1 cellular context compared by ENCODE assay signal in the genomic region with DNA sequence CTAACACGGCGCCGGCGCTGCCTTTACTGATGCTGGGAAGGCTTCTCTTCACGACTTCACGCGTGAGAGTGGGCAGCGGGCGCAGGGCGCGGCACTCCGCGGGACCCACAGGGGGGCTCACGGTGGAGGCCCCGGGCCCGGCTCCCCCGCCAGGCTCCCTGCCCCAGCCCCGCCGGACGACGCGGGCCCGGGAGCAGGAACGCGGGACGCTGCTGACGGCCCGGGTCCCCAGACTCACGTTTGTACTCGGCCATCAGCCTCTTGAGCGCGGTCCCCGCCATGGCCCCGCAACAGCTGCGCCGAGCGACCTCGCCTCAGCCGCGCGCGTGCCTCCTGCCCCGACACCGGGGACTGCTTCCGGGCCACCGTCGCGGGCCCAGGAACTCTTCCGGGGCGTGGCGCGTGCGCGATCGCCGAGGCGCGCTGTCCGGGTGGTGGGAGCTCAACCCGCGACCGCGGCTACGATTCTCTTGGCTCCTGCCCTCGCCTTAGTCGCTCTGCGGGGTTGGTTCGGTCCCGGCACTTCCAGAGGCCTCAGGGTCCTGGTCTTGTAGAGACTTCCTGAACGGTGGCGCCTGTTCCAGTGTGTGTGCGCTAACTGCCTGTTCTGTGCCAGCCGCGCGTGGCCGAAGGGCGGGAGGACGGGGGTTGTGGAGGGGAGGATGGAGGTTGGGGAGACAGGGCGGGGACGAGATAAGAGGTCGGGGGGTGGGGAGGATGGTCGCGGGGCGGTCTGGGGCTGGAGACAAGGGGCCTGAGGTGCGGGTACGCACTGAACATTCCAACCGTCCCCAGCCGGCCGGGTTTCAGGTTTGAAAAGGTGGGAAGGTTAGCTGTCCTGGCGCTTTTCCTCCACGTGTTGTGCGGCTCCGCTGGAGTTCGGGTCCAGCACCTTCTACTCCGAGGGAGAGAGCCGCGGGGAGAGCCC.
TF ChIP-seq lines count a peak whose summit lies in the region.

Gene UBE2G2, minus strand, starts transcription at position 353 of the 928 bp plus-strand sequence. Its CDS starts 72 bp downstream, at position 281.

TF ChIP-seq in K562, 482 proteins besides CTCF, POLR2A, EP300 and RAD21 (continued from another document and continues in another):
- TF ChIP-seq ELK3 (CRISPR knock-in tag; IDR thresholded peaks at IDR 0.05) (no peak), ESRRA (IDR thresholded peaks at IDR 0.05; ENCODE audit: borderline replicate concordance, low read depth) (peak; percentile 53), ZC3H8 (IDR thresholded peaks at IDR 0.05) (no peak), LEF1 (IDR thresholded peaks at IDR 0.05) (no peak), XRCC4 (IDR thresholded peaks at IDR 0.05; ENCODE audit: extremely low read depth, insufficient read depth, insufficient read length) (no peak), NFXL1 (CRISPR knock-in tag; IDR thresholded peaks at IDR 0.05) (no peak), ETV5 (CRISPR knock-in tag; IDR thresholded peaks at IDR 0.05; ENCODE audit: low read depth) (no peak; the same call in 1 of the 2 replicates), MTA1 (IDR thresholded peaks at IDR 0.05; ENCODE audit: borderline replicate concordance) (no peak), ZNF263 (CRISPR knock-in tag; IDR thresholded peaks at IDR 0.05; ENCODE audit: borderline replicate concordance) (peak; percentile 90), PTTG1 (tag; IDR thresholded peaks at IDR 0.05; ENCODE audit: low read depth) (no peak), ZBED1 (IDR thresholded peaks at IDR 0.05) (no peak), SLC30A9 (CRISPR knock-in tag; IDR thresholded peaks at IDR 0.05) (no peak), ELF1 (tag; IDR thresholded peaks at IDR 0.05) (no peak), SIX5 (IDR thresholded peaks at IDR 0.05; ENCODE audit: borderline replicate concordance in 1 of 2, insufficient read depth in 1 of 2, low read depth in 1 of 2, low read length in 2 of 2) (peak in 1 of 2 experiments; percentile 50; a peak in 1 of 4 replicates), DMBX1 (CRISPR knock-in tag; IDR thresholded peaks at IDR 0.05; ENCODE audit: borderline replicate concordance) (peak; percentile 34; the same call in 1 of the 2 replicates), YY1 (IDR thresholded peaks at IDR 0.05; ENCODE audit: borderline replicate concordance in 1 of 3, control insufficient read depth in 1 of 3, extremely low read depth in 1 of 3, insufficient read depth in 3 of 3, insufficient read length in 1 of 3, insufficient replicate concordance in 2 of 3, low read depth in 1 of 3, low read length in 2 of 3) (peak; percentile 21 to 67 (median 58)), DACH1 (IDR thresholded peaks at IDR 0.05; ENCODE audit: partially characterized antibody) (peak; percentile 61), ZNF354B (CRISPR knock-in tag; IDR thresholded peaks at IDR 0.05) (no peak), STAT5B (CRISPR knock-in tag; IDR thresholded peaks at IDR 0.05) (no peak), L3MBTL2 (IDR thresholded peaks at IDR 0.05) (peak; percentile 97), MCM7 (IDR thresholded peaks at IDR 0.05) (no peak), ZNF79 (CRISPR knock-in tag; IDR thresholded peaks at IDR 0.05; ENCODE audit: low read depth) (no peak), NCOR1 (IDR thresholded peaks at IDR 0.05) (0 out of 2 replicates have a peak, but pooled peaks have one; percentile 5), BHLHE40 (IDR thresholded peaks at IDR 0.05; ENCODE audit: low read length) (peak; percentile 85), PRMT5 (CRISPR knock-in tag; IDR thresholded peaks at IDR 0.05) (no peak), ADNP (tag; IDR thresholded peaks at IDR 0.05) (no peak), ZNF124 (CRISPR knock-in tag; IDR thresholded peaks at IDR 0.05) (no peak), HES1 (IDR thresholded peaks at IDR 0.05; ENCODE audit: low read depth) (no peak), ATF4 (CRISPR knock-in tag; IDR thresholded peaks at IDR 0.05) (no peak), SRSF3 (IDR thresholded peaks at IDR 0.05; ENCODE audit: insufficient read depth, low read length) (no peak), ZBTB33 (CRISPR knock-in tag; IDR thresholded peaks at IDR 0.05) (0 out of 2 replicates have a peak, but pooled peaks have one; percentile 49), BCL6 (CRISPR knock-in tag; IDR thresholded peaks at IDR 0.05) (no peak), E2F3 (CRISPR knock-in tag; IDR thresholded peaks at IDR 0.05) (peak; percentile 87), EZH2 (IDR thresholded peaks at IDR 0.05; ENCODE audit: borderline replicate concordance, low read depth, low read length) (no peak), LARP7 (IDR thresholded peaks at IDR 0.05) (peak; percentile 79; the same call in 1 of the 2 replicates), ESRRB (CRISPR knock-in tag; IDR thresholded peaks at IDR 0.05; ENCODE audit: borderline replicate concordance) (no peak), TEAD1 (CRISPR knock-in tag; IDR thresholded peaks at IDR 0.05) (peak in 1 of 2 experiments; percentile 47; a peak in 1 of 4 replicates), TCFL5 (CRISPR knock-in tag; conservative IDR thresholded peaks at IDR 0.05) (no peak), ARID3B (CRISPR knock-in tag; IDR thresholded peaks at IDR 0.05; ENCODE audit: borderline replicate concordance) (no peak), MBD2 (IDR thresholded peaks at IDR 0.05; ENCODE audit: borderline replicate concordance, low read depth) (peak; percentile 38; the same call in 1 of the 2 replicates), ZNF766 (CRISPR knock-in tag; conservative IDR thresholded peaks at IDR 0.05) (no peak), ZBTB7A (IDR thresholded peaks at IDR 0.05; ENCODE audit: borderline replicate concordance, control insufficient read depth, low read depth, low read length) (no peak; the same call in 1 of the 2 replicates)
- TF ChIP-seq, protein P1, sequence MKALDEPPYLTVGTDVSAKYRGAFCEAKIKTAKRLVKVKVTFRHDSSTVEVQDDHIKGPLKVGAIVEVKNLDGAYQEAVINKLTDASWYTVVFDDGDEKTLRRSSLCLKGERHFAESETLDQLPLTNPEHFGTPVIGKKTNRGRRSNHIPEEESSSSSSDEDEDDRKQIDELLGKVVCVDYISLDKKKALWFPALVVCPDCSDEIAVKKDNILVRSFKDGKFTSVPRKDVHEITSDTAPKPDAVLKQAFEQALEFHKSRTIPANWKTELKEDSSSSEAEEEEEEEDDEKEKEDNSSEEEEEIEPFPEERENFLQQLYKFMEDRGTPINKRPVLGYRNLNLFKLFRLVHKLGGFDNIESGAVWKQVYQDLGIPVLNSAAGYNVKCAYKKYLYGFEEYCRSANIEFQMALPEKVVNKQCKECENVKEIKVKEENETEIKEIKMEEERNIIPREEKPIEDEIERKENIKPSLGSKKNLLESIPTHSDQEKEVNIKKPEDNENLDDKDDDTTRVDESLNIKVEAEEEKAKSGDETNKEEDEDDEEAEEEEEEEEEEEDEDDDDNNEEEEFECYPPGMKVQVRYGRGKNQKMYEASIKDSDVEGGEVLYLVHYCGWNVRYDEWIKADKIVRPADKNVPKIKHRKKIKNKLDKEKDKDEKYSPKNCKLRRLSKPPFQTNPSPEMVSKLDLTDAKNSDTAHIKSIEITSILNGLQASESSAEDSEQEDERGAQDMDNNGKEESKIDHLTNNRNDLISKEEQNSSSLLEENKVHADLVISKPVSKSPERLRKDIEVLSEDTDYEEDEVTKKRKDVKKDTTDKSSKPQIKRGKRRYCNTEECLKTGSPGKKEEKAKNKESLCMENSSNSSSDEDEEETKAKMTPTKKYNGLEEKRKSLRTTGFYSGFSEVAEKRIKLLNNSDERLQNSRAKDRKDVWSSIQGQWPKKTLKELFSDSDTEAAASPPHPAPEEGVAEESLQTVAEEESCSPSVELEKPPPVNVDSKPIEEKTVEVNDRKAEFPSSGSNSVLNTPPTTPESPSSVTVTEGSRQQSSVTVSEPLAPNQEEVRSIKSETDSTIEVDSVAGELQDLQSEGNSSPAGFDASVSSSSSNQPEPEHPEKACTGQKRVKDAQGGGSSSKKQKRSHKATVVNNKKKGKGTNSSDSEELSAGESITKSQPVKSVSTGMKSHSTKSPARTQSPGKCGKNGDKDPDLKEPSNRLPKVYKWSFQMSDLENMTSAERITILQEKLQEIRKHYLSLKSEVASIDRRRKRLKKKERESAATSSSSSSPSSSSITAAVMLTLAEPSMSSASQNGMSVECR (CRISPR knock-in tag; IDR thresholded peaks at IDR 0.05): peak; percentile 97
- TF ChIP-seq, protein P2, sequence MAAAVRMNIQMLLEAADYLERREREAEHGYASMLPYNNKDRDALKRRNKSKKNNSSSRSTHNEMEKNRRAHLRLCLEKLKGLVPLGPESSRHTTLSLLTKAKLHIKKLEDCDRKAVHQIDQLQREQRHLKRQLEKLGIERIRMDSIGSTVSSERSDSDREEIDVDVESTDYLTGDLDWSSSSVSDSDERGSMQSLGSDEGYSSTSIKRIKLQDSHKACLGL (CRISPR knock-in tag; IDR thresholded peaks at IDR 0.05; ENCODE audit: borderline replicate concordance, poor library complexity, severe bottlenecking): peak; percentile 90
- TF ChIP-seq, protein P3, sequence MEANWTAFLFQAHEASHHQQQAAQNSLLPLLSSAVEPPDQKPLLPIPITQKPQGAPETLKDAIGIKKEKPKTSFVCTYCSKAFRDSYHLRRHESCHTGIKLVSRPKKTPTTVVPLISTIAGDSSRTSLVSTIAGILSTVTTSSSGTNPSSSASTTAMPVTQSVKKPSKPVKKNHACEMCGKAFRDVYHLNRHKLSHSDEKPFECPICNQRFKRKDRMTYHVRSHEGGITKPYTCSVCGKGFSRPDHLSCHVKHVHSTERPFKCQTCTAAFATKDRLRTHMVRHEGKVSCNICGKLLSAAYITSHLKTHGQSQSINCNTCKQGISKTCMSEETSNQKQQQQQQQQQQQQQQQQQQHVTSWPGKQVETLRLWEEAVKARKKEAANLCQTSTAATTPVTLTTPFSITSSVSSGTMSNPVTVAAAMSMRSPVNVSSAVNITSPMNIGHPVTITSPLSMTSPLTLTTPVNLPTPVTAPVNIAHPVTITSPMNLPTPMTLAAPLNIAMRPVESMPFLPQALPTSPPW (CRISPR knock-in tag; IDR thresholded peaks at IDR 0.05): peak; percentile 74
- TF ChIP-seq, protein P4, sequence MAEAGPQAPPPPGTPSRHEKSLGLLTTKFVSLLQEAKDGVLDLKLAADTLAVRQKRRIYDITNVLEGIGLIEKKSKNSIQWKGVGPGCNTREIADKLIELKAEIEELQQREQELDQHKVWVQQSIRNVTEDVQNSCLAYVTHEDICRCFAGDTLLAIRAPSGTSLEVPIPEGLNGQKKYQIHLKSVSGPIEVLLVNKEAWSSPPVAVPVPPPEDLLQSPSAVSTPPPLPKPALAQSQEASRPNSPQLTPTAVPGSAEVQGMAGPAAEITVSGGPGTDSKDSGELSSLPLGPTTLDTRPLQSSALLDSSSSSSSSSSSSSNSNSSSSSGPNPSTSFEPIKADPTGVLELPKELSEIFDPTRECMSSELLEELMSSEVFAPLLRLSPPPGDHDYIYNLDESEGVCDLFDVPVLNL (CRISPR knock-in tag; IDR thresholded peaks at IDR 0.05; ENCODE audit: low read depth): no peak
- TF ChIP-seq, protein P5, sequence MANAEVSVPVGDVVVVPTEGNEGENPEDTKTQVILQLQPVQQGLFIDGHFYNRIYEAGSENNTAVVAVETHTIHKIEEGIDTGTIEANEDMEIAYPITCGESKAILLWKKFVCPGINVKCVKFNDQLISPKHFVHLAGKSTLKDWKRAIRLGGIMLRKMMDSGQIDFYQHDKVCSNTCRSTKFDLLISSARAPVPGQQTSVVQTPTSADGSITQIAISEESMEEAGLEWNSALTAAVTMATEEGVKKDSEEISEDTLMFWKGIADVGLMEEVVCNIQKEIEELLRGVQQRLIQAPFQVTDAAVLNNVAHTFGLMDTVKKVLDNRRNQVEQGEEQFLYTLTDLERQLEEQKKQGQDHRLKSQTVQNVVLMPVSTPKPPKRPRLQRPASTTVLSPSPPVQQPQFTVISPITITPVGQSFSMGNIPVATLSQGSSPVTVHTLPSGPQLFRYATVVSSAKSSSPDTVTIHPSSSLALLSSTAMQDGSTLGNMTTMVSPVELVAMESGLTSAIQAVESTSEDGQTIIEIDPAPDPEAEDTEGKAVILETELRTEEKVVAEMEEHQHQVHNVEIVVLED (CRISPR knock-in tag; IDR thresholded peaks at IDR 0.05): peak; percentile 44
